13 cellular contexts compared by ENCODE assay signal in genomic region chr3:8767181-8767666, GRCh38. TPM values are rescaled to one million over a fixed set of nuclear protein-coding genes. Genes with fewer than 3 reads are reported as not detected.
DNase-seq lines count a peak whose midpoint lies in the region; ATAC-seq, FAIRE-seq and TF ChIP-seq lines count a peak whose summit lies in the region.
"Had no signal": no experiment of that assay in that cellular context is flagged by ENCODE, and none has a peak within 500 bp of the region (broad histone marks: within the 10 kb centered on the region; RNA-seq: fewer than 3 reads in every experiment).

No MANE protein-coding gene starts in this region.

- FAIRE-seq in astrocyte (lab: Jason Lieb, UNC) (no peak), kidney (lab: Jason Lieb, UNC) (no peak)

- no peaks in the 10 kb centered on the region for H3K9me3 Mint-ChIP-seq in astrocyte (ENCODE audit: unreplicated experiment)
- no peaks in the 10 kb centered on the region for H3K9me3 Mint-ChIP-seq in activated CD8-positive, alpha-beta T cell treated with anti-CD3 and anti-CD28 coated beads for 36 hours

- H4K20me1 ChIP-seq in astrocyte (ENCODE audit: insufficient read depth, low read length) = peaks cover 44% of the 10 kb centered on the region

- POLR2A ChIA-PET in activated CD8-positive, alpha-beta T cell treated with anti-CD3 and anti-CD28 coated beads for 36 hours (lab: Charles Lee) = interaction anchor here (0.7 kb wide), 1 partner anchor 41 kb away, joined by 3 read pairs; no protein-coding TSS in a partner anchor

- intact Hi-C loops in kidney (cut with DNase I) = no loop called here
- intact Hi-C loops in activated CD8-positive, alpha-beta T cell treated with anti-CD3 and anti-CD28 coated beads for 36 hours (cut with micrococcal nuclease) = no loop called here

- H3K27ac Mint-ChIP-seq in astrocyte (ENCODE audit: unreplicated experiment) = no peak overlapping the region
- no peak overlapping the region for H3K27ac Mint-ChIP-seq in activated CD8-positive, alpha-beta T cell treated with anti-CD3 and anti-CD28 coated beads for 36 hours

- H3K4me3 Mint-ChIP-seq in astrocyte (ENCODE audit: unreplicated experiment) = no peak overlapping the region
- H3K4me3 Mint-ChIP-seq in activated CD8-positive, alpha-beta T cell treated with anti-CD3 and anti-CD28 coated beads for 36 hours = no peak overlapping the region

- H3K27ac ChIP-seq in astrocyte (ENCODE audit: low read depth, low read length) (no peak overlapping the region), WERI-Rb-1 (no peak overlapping the region), kidney (ENCODE audit: low read depth in 2 of 2, low read length in 2 of 2) (no peak overlapping the region)
- H3K27ac ChIP-seq: hepatocyte, right lobe of liver had no signal

- TF ChIP-seq CTCF in astrocyte (IDR thresholded peaks at IDR 0.05; ENCODE audit: insufficient read depth, low read depth, low read length) (no peak), WERI-Rb-1 (IDR thresholded peaks at IDR 0.05; ENCODE audit: low read depth, low read length) (no peak), kidney (IDR thresholded peaks at IDR 0.05; ENCODE audit: borderline replicate concordance, extremely low read depth, insufficient read depth) (no peak)
- no peak for TF ChIP-seq CTCF in activated CD8-positive, alpha-beta T cell treated with anti-CD3 and anti-CD28 coated beads for 36 hours (IDR thresholded peaks at IDR 0.05)

- peaks cover 44% of the 10 kb centered on the region for H3K27me3 Mint-ChIP-seq in astrocyte (ENCODE audit: low read depth, unreplicated experiment)
- peaks cover 47% of the 10 kb centered on the region for H3K27me3 Mint-ChIP-seq in activated CD8-positive, alpha-beta T cell treated with anti-CD3 and anti-CD28 coated beads for 36 hours

- peaks cover 56% of the 10 kb centered on the region for H3K4me1 ChIP-seq in astrocyte (ENCODE audit: insufficient read depth, low read length)
- peaks cover 54% of the 10 kb centered on the region for H3K4me1 ChIP-seq in skeletal muscle satellite cell (ENCODE audit: control insufficient read depth, insufficient read depth, low read length)
- peaks cover 0 to 17% of the 10 kb centered on the region in 2 donors for H3K4me1 ChIP-seq in kidney (ENCODE audit: control insufficient read depth in 1 of 2, insufficient read depth in 1 of 2, low read depth in 1 of 2, low read length in 2 of 2)

- no peak for ATAC-seq in activated CD8-positive, alpha-beta T cell treated with anti-CD3 and anti-CD28 coated beads for 36 hours

- H3K27me3 ChIP-seq in astrocyte (ENCODE audit: insufficient read depth, low read length) (no peaks in the 10 kb centered on the region), skeletal muscle satellite cell (ENCODE audit: control insufficient read depth, insufficient read depth, low read length) (no peaks in the 10 kb centered on the region), WERI-Rb-1 (ENCODE audit: insufficient read depth, low read depth, severe bottlenecking) (no peaks in the 10 kb centered on the region)

- peaks cover 16% of the 10 kb centered on the region for H3K36me3 ChIP-seq in astrocyte (ENCODE audit: insufficient read depth, low read length)
- H3K36me3 ChIP-seq in skeletal muscle satellite cell (ENCODE audit: insufficient read depth, low read length) = peaks cover 20% of the 10 kb centered on the region
- H3K36me3 ChIP-seq in WERI-Rb-1 = no peaks in the 10 kb centered on the region
- no peaks in the 10 kb centered on the region for H3K36me3 ChIP-seq in kidney (ENCODE audit: control insufficient read depth in 1 of 2, insufficient read depth in 2 of 2, low read length in 2 of 2)
- H3K36me3 ChIP-seq: right lobe of liver had no signal

- H3K4me2 ChIP-seq in astrocyte (ENCODE audit: low read length) = peak overlapping the region; percentile 98
- peak overlapping the region; percentile 92 for H3K4me2 ChIP-seq in skeletal muscle satellite cell (ENCODE audit: low read length)

- CTCF ChIA-PET in activated CD8-positive, alpha-beta T cell treated with anti-CD3 and anti-CD28 coated beads for 36 hours (lab: Charles Lee) = no interaction called here

- H3K9me3 ChIP-seq in astrocyte (ENCODE audit: insufficient read depth, low read depth, low read length) (no peaks in the 10 kb centered on the region), skeletal muscle satellite cell (replicated peaks; ENCODE audit: low read length) (no peaks in the 10 kb centered on the region), WERI-Rb-1 (ENCODE audit: severe bottlenecking) (no peaks in the 10 kb centered on the region), kidney (ENCODE audit: control insufficient read depth in 1 of 2, low read length in 2 of 2) (no peaks in the 10 kb centered on the region)
- H3K9me3 ChIP-seq: right lobe of liver had no signal

- peaks cover 2% of the 10 kb centered on the region for H3K36me3 Mint-ChIP-seq in astrocyte (ENCODE audit: low read depth, unreplicated experiment)
- no peaks in the 10 kb centered on the region for H3K36me3 Mint-ChIP-seq in activated CD8-positive, alpha-beta T cell treated with anti-CD3 and anti-CD28 coated beads for 36 hours (ENCODE audit: low read depth)

- peaks cover 60% of the 10 kb centered on the region for H3K79me2 ChIP-seq in astrocyte (ENCODE audit: insufficient read depth, low read length)
- H3K79me2 ChIP-seq: hepatocyte had no signal

- peak overlapping the region; percentile 86 for H2AFZ ChIP-seq in astrocyte (ENCODE audit: low read depth, low read length)
- H2AFZ ChIP-seq: hepatocyte had no signal

- DNase-seq in GM19238 (ENCODE audit: insufficient read length, low spot score) (peak; percentile 21), astrocyte (ENCODE audit: low read depth) (no peak), iris pigment epithelial cell (ENCODE audit: low read depth) (peak; percentile 15), WERI-Rb-1 (no peak), putamen (ENCODE audit: low spot score) (no peak), kidney (no peak)
- DNase-seq in activated CD8-positive, alpha-beta T cell treated with anti-CD3 and anti-CD28 coated beads for 36 hours = no peak
- DNase-seq: NCI-H1694 treated with DMSO at 0.1 percent for 48 hours, Right ventricle myocardium superior had no signal

- peak overlapping the region; percentile 85 for H3K9ac ChIP-seq in astrocyte (ENCODE audit: low read length)
- H3K9ac ChIP-seq in skeletal muscle satellite cell (ENCODE audit: low read depth, low read length) = peak overlapping the region; percentile 75
- no peak overlapping the region for H3K9ac ChIP-seq in kidney (ENCODE audit: low read length in 2 of 2)

- H3K4me1 Mint-ChIP-seq in astrocyte (ENCODE audit: low read depth, unreplicated experiment) = peaks cover 4% of the 10 kb centered on the region
- peaks cover 15% of the 10 kb centered on the region for H3K4me1 Mint-ChIP-seq in activated CD8-positive, alpha-beta T cell treated with anti-CD3 and anti-CD28 coated beads for 36 hours (ENCODE audit: low read depth)

- H3K4me3 ChIP-seq in astrocyte (ENCODE audit: insufficient read depth, low read depth, low read length) = peak overlapping the region; percentile 79
- peak overlapping the region; percentile 82 for H3K4me3 ChIP-seq in skeletal muscle satellite cell (ENCODE audit: low read length)
- no peak overlapping the region for H3K4me3 ChIP-seq in WERI-Rb-1 (ENCODE audit: low read depth, low read length)
- no peak overlapping the region for H3K4me3 ChIP-seq in kidney (ENCODE audit: low read length in 2 of 2)
- H3K4me3 ChIP-seq: hepatocyte, right lobe of liver had no signal

RNA-seq across cellular contexts. Expression of gene OXTR, which starts 2.2 kb away (rescaled TPM):
- total RNA-seq in astrocyte (2.2 and 3.0 TPM in 2 replicates), kidney (1.2 TPM)
- total RNA-seq in skeletal muscle satellite cell (2012; rRNA removed) = 0.25 and 0.66 TPM in 2 replicates
- polyA plus RNA-seq in kidney (ENCODE audit: insufficient read depth, low read depth, low replicate concordance) = 0.39 TPM
- 1 to 10 TPM; 1.1 to 2.0 TPM for total RNA-seq in activated CD8-positive, alpha-beta T cell treated with anti-CD3 and anti-CD28 coated beads for 36 hours

RNA-seq across cellular contexts. Expression of gene CAV3, which starts 33.6 kb away (rescaled TPM):
- total RNA-seq in astrocyte (not detected in 2 replicates), kidney (not detected)
- total RNA-seq in skeletal muscle satellite cell (2012; rRNA removed) = 0.51 and 6.3 TPM in 2 replicates
- polyA plus RNA-seq in kidney (ENCODE audit: insufficient read depth, low read depth, low replicate concordance) = not detected
- total RNA-seq in activated CD8-positive, alpha-beta T cell treated with anti-CD3 and anti-CD28 coated beads for 36 hours = not detected
- total RNA-seq: H7, hepatocyte, right lobe of liver had no signal
- polyA plus RNA-seq: hepatocyte had no signal

Comparison
In these comparisons a context has a peak if more than half of its experiments do, and no peak if none do; other contexts are left out.
1. DNase-seq: peak in GM19238 (single experiment) and iris pigment epithelial cell (single experiment); none in astrocyte (single experiment), WERI-Rb-1 (single experiment), putamen (single experiment), kidney (single experiment) and activated CD8-positive, alpha-beta T cell treated with anti-CD3 and anti-CD28 coated beads for 36 hours (single experiment).
2. H3K4me3 ChIP-seq: peak in astrocyte (single experiment) and skeletal muscle satellite cell (single experiment); none in WERI-Rb-1 (single experiment) and kidney (0 of 2).
3. H3K9ac ChIP-seq: peak in astrocyte (single experiment) and skeletal muscle satellite cell (single experiment); none in kidney (0 of 2).